ENCODE assay signal across 1 cellular context in the genomic region with DNA sequence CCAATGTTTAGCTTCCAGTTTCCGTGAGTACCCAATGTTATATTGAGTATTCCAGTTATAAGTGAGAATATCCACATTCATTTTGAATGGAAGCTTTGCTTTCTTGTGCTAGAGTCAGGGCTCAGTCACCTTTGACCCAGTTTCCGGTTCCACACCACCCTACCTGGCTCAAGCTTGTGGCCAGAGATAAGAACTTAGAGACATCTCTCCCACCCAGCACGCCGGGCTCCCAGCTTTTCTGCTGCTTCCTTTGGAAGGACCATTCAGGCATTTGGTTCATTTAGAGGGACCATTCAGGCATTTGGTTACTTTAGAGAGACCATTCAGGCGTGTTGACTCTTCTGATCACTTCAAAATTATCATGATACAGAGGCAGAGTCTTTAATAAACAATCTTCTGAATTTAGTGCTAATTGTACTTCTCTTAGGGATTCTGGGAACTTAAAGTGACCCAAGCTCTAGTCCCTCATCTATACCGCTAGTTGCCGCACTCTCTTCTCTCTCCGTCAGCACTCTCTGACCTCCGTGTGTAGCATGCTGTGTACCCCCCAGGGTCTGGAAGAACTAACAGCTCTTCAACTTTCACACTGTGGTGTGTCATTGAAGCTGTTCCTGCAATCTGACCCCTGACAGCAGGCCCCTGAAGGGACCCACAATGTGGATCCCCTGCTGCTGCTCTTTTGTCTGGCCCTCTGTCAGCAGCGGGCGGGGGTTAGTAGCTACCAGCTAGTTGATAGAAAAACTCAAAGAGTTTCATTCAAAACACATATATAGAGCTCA.
A peak's percentile ranks its signal among the peaks of the same experiment; 100 is the strongest.
TF ChIP-seq lines count a peak whose summit lies in the region.

No MANE protein-coding gene starts in this region.

TF ChIP-seq in H1, 55 proteins besides CTCF, POLR2A, EP300 and RAD21:
- TF ChIP-seq JUND (IDR thresholded peaks at IDR 0.05; ENCODE audit: low read length) (peak; percentile 29; the same call in 1 of the 2 replicates), JUN (IDR thresholded peaks at IDR 0.05; ENCODE audit: low read depth, low read length) (no peak), CHD7 (IDR thresholded peaks at IDR 0.05; ENCODE audit: insufficient replicate concordance, low read length) (peak; percentile 44), CREB1 (IDR thresholded peaks at IDR 0.05) (peak; percentile 59; the same call in 1 of the 2 replicates), SP2 (IDR thresholded peaks at IDR 0.05; ENCODE audit: low read length) (no peak), NANOG (IDR thresholded peaks at IDR 0.05; ENCODE audit: insufficient read depth, low read depth, low read length, poor library complexity, severe bottlenecking) (peak; percentile 71), RXRA (IDR thresholded peaks at IDR 0.05; ENCODE audit: insufficient read depth, low read depth, low read length) (0 out of 2 replicates have a peak, but pooled peaks have one; percentile 34), TBP (IDR thresholded peaks at IDR 0.05; ENCODE audit: low read depth, low read length) (no peak), KDM1A (IDR thresholded peaks at IDR 0.05; ENCODE audit: borderline replicate concordance, low read length) (no peak), YY1 (IDR thresholded peaks at IDR 0.05; ENCODE audit: low read depth, low read length) (peak; percentile 54; the same call in 1 of the 2 replicates), HDAC2 (IDR thresholded peaks at IDR 0.05; ENCODE audit: borderline replicate concordance in 1 of 2, low read depth in 2 of 2, low read length in 2 of 2) (peak; percentile 81 to 84; a peak in 2 of 4 replicates), KDM4A (IDR thresholded peaks at IDR 0.05; ENCODE audit: low read depth, low read length, severe bottlenecking) (no peak), E2F6 (IDR thresholded peaks at IDR 0.05) (peak; percentile 25; the same call in 1 of the 2 replicates), NRF1 (IDR thresholded peaks at IDR 0.05; ENCODE audit: low read depth, low read length) (no peak), TCF12 (IDR thresholded peaks at IDR 0.05; ENCODE audit: low read depth, low read length) (0 out of 2 replicates have a peak, but pooled peaks have one; percentile 9), POU5F1 (IDR thresholded peaks at IDR 0.05; ENCODE audit: low read depth, low read length) (no peak), MAX (IDR thresholded peaks at IDR 0.05) (peak; percentile 32), TEAD4 (IDR thresholded peaks at IDR 0.05; ENCODE audit: low read depth, low read length) (peak; percentile 18; the same call in 1 of the 2 replicates)
